ENCODE assay signal across 8 cellular contexts in genomic region chr1:224852901-224853568, GRCh38.
DNase-seq lines count a peak whose midpoint lies in the region; ATAC-seq and TF ChIP-seq lines count a peak whose summit lies in the region.

No MANE protein-coding gene starts in this region.

- no peaks in the 10 kb centered on the region for H3K36me3 ChIP-seq in mucosa of descending colon (ENCODE audit: low read depth)
- no peaks in the 10 kb centered on the region for H3K36me3 ChIP-seq in effector memory CD4-positive, alpha-beta T cell (ENCODE audit: control insufficient read depth, insufficient read depth, low read length)

- intact Hi-C loops in mucosa of descending colon (cut with DNase I, micrococcal nuclease) = loop anchor here in 1 of 2 donors (10.0 kb wide), 1 partner anchor 338 kb away; no protein-coding TSS in a partner anchor

- no peaks in the 10 kb centered on the region for H3K27me3 ChIP-seq in effector memory CD4-positive, alpha-beta T cell (replicated peaks; ENCODE audit: control insufficient read depth, insufficient read depth, low read length, poor library complexity, severe bottlenecking)

- TF ChIP-seq CTCF in GM20000 (IDR thresholded peaks at IDR 0.05; ENCODE audit: extremely low read depth, missing control alignments) = no peak
- peak; percentile 45 for TF ChIP-seq CTCF in mucosa of descending colon (IDR thresholded peaks at IDR 0.05)

- peak; percentile 60 for ATAC-seq in mucosa of descending colon

- DNase-seq in AG08395 (ENCODE audit: low spot score) (peak; percentile 69), GM20000 (ENCODE audit: low spot score) (peak; percentile 26), NCI-H82 (lab: John Stamatoyannopoulos, UW) (peak; percentile 73), dedifferentiated amniotic fluid mesenchymal stem cell (ENCODE audit: extremely low spot score) (peak; percentile 58), mucosa of descending colon (peak in 1 of 3 donors; percentile 17)
- no peak for DNase-seq in stimulated activated CD8-positive, alpha-beta memory T cell treated with anti-CD3 and anti-CD28 coated beads, Interleukin-4, amount 100 ng/mL, for 48 hours
- no peak for DNase-seq in effector memory CD4-positive, alpha-beta T cell
- DNase-seq in activated naive CD4-positive, alpha-beta T cell (lab: John Stamatoyannopoulos, UW) = no peak

- H3K4me3 ChIP-seq in mucosa of descending colon = no peak overlapping the region
- no peak overlapping the region for H3K4me3 ChIP-seq in effector memory CD4-positive, alpha-beta T cell (ENCODE audit: insufficient read depth, low read depth, low read length, poor library complexity, severe bottlenecking)

- H3K4me1 ChIP-seq in mucosa of descending colon (ENCODE audit: low read depth) = no peaks in the 10 kb centered on the region
- H3K4me1 ChIP-seq in effector memory CD4-positive, alpha-beta T cell (ENCODE audit: control insufficient read depth, insufficient read depth, low read length, poor library complexity, severe bottlenecking) = no peaks in the 10 kb centered on the region

- H3K9me3 ChIP-seq in mucosa of descending colon = no peaks in the 10 kb centered on the region
- H3K9me3 ChIP-seq in effector memory CD4-positive, alpha-beta T cell (ENCODE audit: control insufficient read depth, low read length) = no peaks in the 10 kb centered on the region

- no peak overlapping the region for H3K27ac ChIP-seq in effector memory CD4-positive, alpha-beta T cell (ENCODE audit: insufficient read depth, low read length, poor library complexity, severe bottlenecking)

Comparison
In these comparisons a context has a peak if more than half of its experiments do, and no peak if none do; other contexts are left out.
1. DNase-seq: peak in AG08395 (single experiment), GM20000 (single experiment), NCI-H82 (single experiment) and dedifferentiated amniotic fluid mesenchymal stem cell (single experiment); none in stimulated activated CD8-positive, alpha-beta memory T cell treated with anti-CD3 and anti-CD28 coated beads, Interleukin-4, amount 100 ng/mL, for 48 hours (single experiment), effector memory CD4-positive, alpha-beta T cell (0 of 3) and activated naive CD4-positive, alpha-beta T cell (0 of 4).